Comparison of ENCODE assay signal across 1 cellular context in the genomic region with DNA sequence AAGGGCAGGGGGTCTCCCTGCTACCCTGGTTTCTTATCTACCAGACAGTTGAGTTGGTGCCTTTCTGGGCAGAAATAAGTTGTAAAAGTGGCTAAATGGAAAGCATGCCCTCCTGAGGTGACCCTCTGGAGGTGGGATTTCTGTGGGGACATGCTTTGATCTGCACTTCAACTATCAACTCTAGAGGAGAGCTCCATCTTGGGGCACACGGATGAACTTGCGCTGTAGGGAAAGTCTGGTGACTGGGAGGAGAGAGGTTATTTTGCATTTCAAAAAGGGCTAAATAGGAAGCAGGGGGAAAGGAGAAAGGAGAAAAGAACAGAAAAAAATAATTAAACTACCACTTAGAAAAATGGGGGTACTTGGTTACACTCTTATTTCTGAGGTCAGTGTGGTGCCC.
TF ChIP-seq lines count a peak whose summit lies in the region.

No MANE protein-coding gene starts in this region.

TF ChIP-seq in GM12878, 131 proteins besides CTCF, POLR2A, EP300 and RAD21:
- TF ChIP-seq JUND (IDR thresholded peaks at IDR 0.05; ENCODE audit: low read depth, low read length) (no peak), PBX3 (IDR thresholded peaks at IDR 0.05; ENCODE audit: insufficient replicate concordance, low read depth, low read length) (no peak), SPI1 (IDR thresholded peaks at IDR 0.05; ENCODE audit: borderline replicate concordance, insufficient read depth, low read depth, low read length) (no peak), TCF3 (IDR thresholded peaks at IDR 0.05; ENCODE audit: borderline replicate concordance, insufficient read depth, low read depth, low read length) (no peak), SUPT20H (IDR thresholded peaks at IDR 0.05; ENCODE audit: borderline replicate concordance, control insufficient read depth, low read depth, low read length) (no peak)
- TF ChIP-seq, protein P1, sequence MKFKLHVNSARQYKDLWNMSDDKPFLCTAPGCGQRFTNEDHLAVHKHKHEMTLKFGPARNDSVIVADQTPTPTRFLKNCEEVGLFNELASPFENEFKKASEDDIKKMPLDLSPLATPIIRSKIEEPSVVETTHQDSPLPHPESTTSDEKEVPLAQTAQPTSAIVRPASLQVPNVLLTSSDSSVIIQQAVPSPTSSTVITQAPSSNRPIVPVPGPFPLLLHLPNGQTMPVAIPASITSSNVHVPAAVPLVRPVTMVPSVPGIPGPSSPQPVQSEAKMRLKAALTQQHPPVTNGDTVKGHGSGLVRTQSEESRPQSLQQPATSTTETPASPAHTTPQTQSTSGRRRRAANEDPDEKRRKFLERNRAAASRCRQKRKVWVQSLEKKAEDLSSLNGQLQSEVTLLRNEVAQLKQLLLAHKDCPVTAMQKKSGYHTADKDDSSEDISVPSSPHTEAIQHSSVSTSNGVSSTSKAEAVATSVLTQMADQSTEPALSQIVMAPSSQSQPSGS (IDR thresholded peaks at IDR 0.05; ENCODE audit: low read length): no peak
